ENCODE assay signal across 1 cellular context in genomic region chr13:24680258-24680920, GRCh38.
TF ChIP-seq lines count a peak whose summit lies in the region.

Gene ATP12A (plus strand): TSS chr13:24680408. CDS start chr13:24680744, 336 bp downstream.

TF ChIP-seq in SK-N-SH, 30 proteins besides CTCF, POLR2A, EP300 and RAD21 (continued from another document):
- TF ChIP-seq ZBTB33 (IDR thresholded peaks at IDR 0.05; ENCODE audit: borderline replicate concordance, low read depth) = no peak
- TF ChIP-seq FOXM1 (IDR thresholded peaks at IDR 0.05; ENCODE audit: low read depth) = no peak
- no peak for TF ChIP-seq IRF3 (IDR thresholded peaks at IDR 0.05; ENCODE audit: low read depth, low read length)
- no peak for TF ChIP-seq FOSL2 (IDR thresholded peaks at IDR 0.05; ENCODE audit: borderline replicate concordance, low read depth)
- no peak for TF ChIP-seq JUND (IDR thresholded peaks at IDR 0.05)
- no peak for TF ChIP-seq FOXJ3 (CRISPR knock-in tag; IDR thresholded peaks at IDR 0.05)
- no peak for TF ChIP-seq MAX (IDR thresholded peaks at IDR 0.05; ENCODE audit: low read depth)
- no peak for TF ChIP-seq EZH2phosphoT487 (IDR thresholded peaks at IDR 0.05; ENCODE audit: borderline replicate concordance, low read depth)
- TF ChIP-seq NRF1 (IDR thresholded peaks at IDR 0.05; ENCODE audit: low read depth, low read length) = no peak
